18 cellular contexts compared by ENCODE assay signal in genomic region chr7:158396982-158397862, GRCh38.
DNase-seq lines count a peak whose midpoint lies in the region; ATAC-seq, FAIRE-seq and TF ChIP-seq lines count a peak whose summit lies in the region.
"Had no signal": no experiment of that assay in that cellular context is flagged by ENCODE, and none has a peak within 500 bp of the region (broad histone marks: within the 10 kb centered on the region; RNA-seq: fewer than 3 reads in every experiment).

No MANE protein-coding gene starts in this region.

- no peaks in the 10 kb centered on the region for H4K20me1 ChIP-seq in neural cell (ENCODE audit: insufficient read depth)

- ATAC-seq in HG03135 (IDR thresholded peaks at IDR 0.05; ENCODE audit: unreplicated experiment): no peak
- ATAC-seq: K562; left cardiac atrium; stimulated activated effector memory CD8-positive, alpha-beta T cell treated with anti-CD3 and anti-CD28 coated beads, Interleukin-12 subunit alpha, Interleukin-12 subunit beta, amount 100 ng/mL, for 72 hours had no signal

- no peaks in the 10 kb centered on the region for H3K9me2 ChIP-seq in neural cell (ENCODE audit: insufficient read depth, low read length)

- no peaks in the 10 kb centered on the region for H3K27me3 ChIP-seq in bronchial epithelial cell (ENCODE audit: control insufficient read depth, insufficient read depth, low read length)
- no peaks in the 10 kb centered on the region for H3K27me3 ChIP-seq in neural cell (ENCODE audit: insufficient read depth, low read depth, low read length)
- H3K27me3 ChIP-seq: tibial nerve had no signal

- CTCF ChIA-PET in HEK293 (lab: Yijun Ruan, JAX): interaction anchor here (0.6 to 1.2 kb wide), 2 partner anchors 43 to 1681 kb away, joined by 3 read pairs; no protein-coding TSS in a partner anchor

- H3K4me3 ChIP-seq in HEK293 (ENCODE audit: low read depth, low read length) (no peak overlapping the region), bronchial epithelial cell (ENCODE audit: low read depth, low read length) (no peak overlapping the region), neural cell (ENCODE audit: low read length) (no peak overlapping the region)
- H3K4me3 ChIP-seq: K562, skin epidermis, tibial nerve had no signal

- H3K27ac ChIP-seq in HEK293 (ENCODE audit: extremely low read depth, low read depth, low read length) (no peak overlapping the region), neural cell (ENCODE audit: low read length) (peak overlapping the region; percentile 6)
- H3K27ac ChIP-seq: HL-60, skin epidermis, tibial nerve had no signal

- H2AFZ ChIP-seq in neural cell (ENCODE audit: low read depth, low read length): no peak overlapping the region

- no peaks in the 10 kb centered on the region for H3K79me2 ChIP-seq in neural cell (replicated peaks; ENCODE audit: insufficient read depth, low read length)

- POLR2A ChIA-PET in HEK293 (lab: Yijun Ruan, JAX): no interaction called here

- no peak for TF ChIP-seq RAD21 in neural cell (conservative IDR thresholded peaks at IDR 0.05)

- DNase-seq in DMS153 (lab: John Stamatoyannopoulos, UW) (peak; percentile 37), bronchial epithelial cell (ENCODE audit: low read depth) (peak; percentile 83), glomerular visceral epithelial cell (ENCODE audit: extremely low spot score) (no peak), nucleus accumbens (lab: John Stamatoyannopoulos, UW) (no peak), erythroblast (lab: John Stamatoyannopoulos, UW) (no peak)
- DNase-seq: activated CD4-positive, alpha-beta memory T cell treated with anti-CD3 and anti-CD28 coated beads for 36 hours; activated T-cell treated with anti-CD3 and anti-CD28 coated beads, Interleukin-2, amount 50 U/mL, for 24 hours; effector CD4-positive, alpha-beta T cell; left cardiac atrium; NCI-H446 had no signal

- H3K36me3 ChIP-seq in HEK293 (ENCODE audit: control insufficient read depth in 2 of 2, insufficient read depth in 1 of 2, low read length in 2 of 2): no peaks in the 10 kb centered on the region
- no peaks in the 10 kb centered on the region for H3K36me3 ChIP-seq in bronchial epithelial cell (ENCODE audit: control insufficient read depth, insufficient read depth, low read length)
- no peaks in the 10 kb centered on the region for H3K36me3 ChIP-seq in neural cell (ENCODE audit: insufficient read depth, low read length)
- H3K36me3 ChIP-seq: tibial nerve had no signal

- TF ChIP-seq CTCF in HEK293 (tag by site-specific recombination; IDR thresholded peaks at IDR 0.05) (no peak), bronchial epithelial cell (IDR thresholded peaks at IDR 0.05; ENCODE audit: insufficient read depth, low read length, severe bottlenecking) (no peak), neural cell (IDR thresholded peaks at IDR 0.05; ENCODE audit: poor library complexity, severe bottlenecking) (no peak)

- no peak for FAIRE-seq in bronchial epithelial cell (lab: Jason Lieb, UNC)
- FAIRE-seq: K562 had no signal

- no peak for TF ChIP-seq POLR2A in erythroblast (IDR thresholded peaks at IDR 0.05; ENCODE audit: low read length)

- H3K9ac ChIP-seq in neural cell (ENCODE audit: low read length): no peak overlapping the region

- no peaks in the 10 kb centered on the region for H3F3A ChIP-seq in neural cell (ENCODE audit: insufficient read depth, low read length, poor library complexity, severe bottlenecking)

- no peaks in the 10 kb centered on the region for H3K4me1 ChIP-seq in HEK293 (ENCODE audit: control insufficient read depth, insufficient read depth, low read length)
- H3K4me1 ChIP-seq: tibial nerve had no signal

- TF ChIP-seq EP300 in neural cell (conservative IDR thresholded peaks at IDR 0.05; ENCODE audit: poor library complexity, severe bottlenecking): no peak

- H3K9me3 ChIP-seq in HEK293 (ENCODE audit: control insufficient read depth, insufficient read depth, low read depth, low read length) (no peaks in the 10 kb centered on the region), neural cell (ENCODE audit: low read length) (no peaks in the 10 kb centered on the region)

- H3K4me2 ChIP-seq in neural cell (ENCODE audit: low read length): no peak overlapping the region

TF ChIP-seq in HEK293, 187 proteins besides CTCF, POLR2A, EP300 and RAD21:
- TF ChIP-seq GLIS1 (tag by site-specific recombination; IDR thresholded peaks at IDR 0.05): peak; percentile 67
- TF ChIP-seq ZIC2 (tag by site-specific recombination; IDR thresholded peaks at IDR 0.05): 0 out of 2 replicates have a peak, but pooled peaks have one; percentile 24
- TF ChIP-seq HOXC10 (CRISPR knock-in tag; IDR thresholded peaks at IDR 0.05): no peak
- TF ChIP-seq ZNF311 (tag by site-specific recombination; IDR thresholded peaks at IDR 0.05; ENCODE audit: borderline replicate concordance): no peak

TF ChIP-seq in neural cell, 6 proteins besides CTCF, POLR2A, EP300 and RAD21:
- TF ChIP-seq SMC3 (conservative IDR thresholded peaks at IDR 0.05; ENCODE audit: poor library complexity): no peak
- no peak for TF ChIP-seq MXI1 (conservative IDR thresholded peaks at IDR 0.05; ENCODE audit: poor library complexity, severe bottlenecking)
- TF ChIP-seq EZH2 (IDR thresholded peaks at IDR 0.05; ENCODE audit: borderline replicate concordance, insufficient read depth, low read length, poor library complexity, severe bottlenecking): no peak
- TF ChIP-seq TAF1 (IDR thresholded peaks at IDR 0.05; ENCODE audit: low read depth): no peak
- TF ChIP-seq REST (IDR thresholded peaks at IDR 0.05; ENCODE audit: borderline replicate concordance): no peak
- no peak for TF ChIP-seq POLR2AphosphoS5 (IDR thresholded peaks at IDR 0.05)

Comparison
In these comparisons a context has a peak if more than half of its experiments do, and no peak if none do; other contexts are left out.
1. DNase-seq: peak in DMS153 (single experiment) and bronchial epithelial cell (single experiment); none in glomerular visceral epithelial cell (single experiment), nucleus accumbens (0 of 56) and erythroblast (0 of 2).